ENCODE assay signal across 8 cellular contexts in genomic region chr20:43844778-43845614, GRCh38.
DNase-seq lines count a peak whose midpoint lies in the region; ATAC-seq and TF ChIP-seq lines count a peak whose summit lies in the region.

No MANE protein-coding gene starts in this region.

- POLR2A ChIA-PET in A673 (lab: Charles Lee; ENCODE audit: low non-redundant PET): no interaction called here

- ATAC-seq in right cardiac atrium (peak; percentile 57 to 84), GM18520 (IDR thresholded peaks at IDR 0.05; ENCODE audit: unreplicated experiment) (no peak), HG03342 (IDR thresholded peaks at IDR 0.05; ENCODE audit: unreplicated experiment) (no peak)

- no peak overlapping the region for H3K27ac ChIP-seq in A673 (ENCODE audit: low read depth, low read length, poor library complexity, severe bottlenecking)
- no peak overlapping the region for H3K27ac ChIP-seq in right cardiac atrium (ENCODE audit: low read length)

- H3K4me1 ChIP-seq in A673 (ENCODE audit: insufficient read depth, low read length, poor library complexity, severe bottlenecking): peaks cover 5% of the 10 kb centered on the region
- H3K4me1 ChIP-seq in right cardiac atrium (ENCODE audit: control insufficient read depth, insufficient read depth, low read length): no peaks in the 10 kb centered on the region

- BruUV-seq in A673 (replicated peaks; lab: Mats Ljungman, UMichigan): no TSS peak

- no peaks in the 10 kb centered on the region for H3K27me3 ChIP-seq in A673 (replicated peaks; ENCODE audit: insufficient read depth, low read depth, low read length, poor library complexity)
- H3K27me3 ChIP-seq in right cardiac atrium (ENCODE audit: control insufficient read depth, insufficient read depth): no peaks in the 10 kb centered on the region

- DNase-seq in A673 (ENCODE audit: low spot score) (peak; percentile 90), HFF-Myc (ENCODE audit: extremely low read depth, low read depth) (peak; percentile 89), right cardiac atrium (peak in 1 of 3 donors; percentile 43), GM10266 (ENCODE audit: extremely low spot score) (no peak), cerebellar nuclear complex (lab: John Stamatoyannopoulos, UW) (no peak)
- DNase-seq in activated CD8-positive, alpha-beta memory T cell treated with anti-CD3 and anti-CD28 coated beads, Interleukin-2, amount 50 U/mL, for 48 hours: peak; percentile 29

- CTCF ChIA-PET in A673 (lab: Charles Lee): interaction anchor here (0.6 to 0.7 kb wide), 2 partner anchors 236 to 247 kb away, joined by 3 to 4 read pairs; no protein-coding TSS in a partner anchor

- TF ChIP-seq CTCF in A673 (conservative IDR thresholded peaks at IDR 0.05; ENCODE audit: low read depth, low read length) (peak; percentile 49), HFF-Myc (IDR thresholded peaks at IDR 0.05; ENCODE audit: low read depth, low read length, missing control alignments) (peak; percentile 24), GM10266 (IDR thresholded peaks at IDR 0.05; ENCODE audit: control insufficient read depth, insufficient read depth, low read depth, missing control alignments) (no peak)

- H3K36me3 ChIP-seq in A673 (ENCODE audit: insufficient read depth, low read length, poor library complexity, severe bottlenecking): no peaks in the 10 kb centered on the region

- no peak overlapping the region for H3K4me3 ChIP-seq in A673 (ENCODE audit: low read depth, low read length, poor library complexity, severe bottlenecking)
- H3K4me3 ChIP-seq in HFF-Myc (replicated peaks; ENCODE audit: low read depth, low read length): no peak overlapping the region
- no peak overlapping the region for H3K4me3 ChIP-seq in right cardiac atrium (ENCODE audit: low read length)

- intact Hi-C loops in A673 (cut with micrococcal nuclease; ENCODE audit: unreplicated experiment) (loop anchor here (2.0 kb wide), 1 partner anchor 236 kb away; no protein-coding TSS in a partner anchor), right cardiac atrium (cut with DNase I) (loop anchor here in 1 of 4 donors (5.0 kb wide), 1 partner anchor 237 kb away; no protein-coding TSS in a partner anchor)

- H3K9me3 ChIP-seq in A673 (ENCODE audit: low read depth, low read length, poor library complexity, severe bottlenecking) (no peaks in the 10 kb centered on the region), right cardiac atrium (ENCODE audit: control insufficient read depth, low read length) (no peaks in the 10 kb centered on the region)

- WGBS in right cardiac atrium: 44% methylated on average over 6 of the region's 6 CpGs

Comparison
In these comparisons a context has a peak if more than half of its experiments do, and no peak if none do; other contexts are left out.
1. DNase-seq: peak in A673 (single experiment), HFF-Myc (single experiment) and activated CD8-positive, alpha-beta memory T cell treated with anti-CD3 and anti-CD28 coated beads, Interleukin-2, amount 50 U/mL, for 48 hours (single experiment); none in GM10266 (single experiment) and cerebellar nuclear complex (0 of 2).
2. ATAC-seq: peak in right cardiac atrium (2 of 2); none in GM18520 (single experiment) and HG03342 (single experiment).